ENCODE assay signal across 35 cellular contexts in the genomic region with DNA sequence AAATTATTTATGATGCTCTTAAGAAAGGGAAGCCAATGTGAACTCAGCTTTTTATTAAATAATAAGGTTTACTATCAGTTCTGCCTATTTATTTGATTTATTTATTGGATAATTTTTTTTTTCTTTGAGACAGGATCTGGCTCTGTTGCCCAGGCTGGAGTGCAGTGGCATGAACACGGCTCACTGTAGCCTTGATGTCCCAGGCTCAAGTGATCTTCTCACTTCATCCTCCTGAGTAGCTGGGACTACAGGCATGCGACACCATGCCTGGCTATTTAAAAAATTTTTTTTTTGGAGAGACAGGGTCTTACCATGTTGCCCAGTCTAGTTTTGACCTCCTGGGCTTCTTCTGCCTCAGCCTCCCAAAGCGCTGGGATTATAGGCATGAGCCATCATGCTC.
"Had no signal": no experiment of that assay in that cellular context is flagged by ENCODE, and none has a peak within 500 bp of the region (broad histone marks: within the 10 kb centered on the region; RNA-seq: fewer than 3 reads in every experiment).

No MANE protein-coding gene starts in this region.

- H3K27me3 ChIP-seq: MG63 had no signal

- DNase-seq: Kasumi-1, MG63, MM.1S, MV-4-11, NCI-H1048, NCI-H1092, NCI-H1092 treated with DMSO at 0.1 percent for 48 hours, NCI-H1105, NCI-H1105 treated with DMSO at 0.1 percent for 48 hours, NCI-H1417, NCI-H1417 treated with DMSO at 0.1 percent for 48 hours, NCI-H1436, NCI-H1436 treated with DMSO at 0.1 percent for 48 hours, NCI-H146, NCI-H1694, NCI-H1694 treated with DMSO at 0.1 percent for 48 hours, NCI-H187, NCI-H187 treated with DMSO at 0.1 percent for 48 hours, NCI-H1930, NCI-H2029, NCI-H2029 treated with DMSO at 0.1 percent for 48 hours, NCI-H2081, NCI-H2081 treated with DMSO at 0.1 percent for 48 hours, NCI-H2107, NCI-H2171, NCI-H2171 treated with DMSO at 0.1 percent for 48 hours, NCI-H2227 treated with DMSO at 0.1 percent for 48 hours, NCI-H226, NCI-H345, NCI-H446, NCI-H446 treated with DMSO at 0.1 percent for 48 hours, NCI-H510A, NCI-H510A treated with DMSO at 0.1 percent for 48 hours, NCI-H524, NCI-H524 treated with DMSO at 0.1 percent for 48 hours had no signal

- H3K9me3 ChIP-seq: MG63 had no signal

- H3K4me3 ChIP-seq: MG63 had no signal
